27 cellular contexts compared by ENCODE assay signal in the genomic region with DNA sequence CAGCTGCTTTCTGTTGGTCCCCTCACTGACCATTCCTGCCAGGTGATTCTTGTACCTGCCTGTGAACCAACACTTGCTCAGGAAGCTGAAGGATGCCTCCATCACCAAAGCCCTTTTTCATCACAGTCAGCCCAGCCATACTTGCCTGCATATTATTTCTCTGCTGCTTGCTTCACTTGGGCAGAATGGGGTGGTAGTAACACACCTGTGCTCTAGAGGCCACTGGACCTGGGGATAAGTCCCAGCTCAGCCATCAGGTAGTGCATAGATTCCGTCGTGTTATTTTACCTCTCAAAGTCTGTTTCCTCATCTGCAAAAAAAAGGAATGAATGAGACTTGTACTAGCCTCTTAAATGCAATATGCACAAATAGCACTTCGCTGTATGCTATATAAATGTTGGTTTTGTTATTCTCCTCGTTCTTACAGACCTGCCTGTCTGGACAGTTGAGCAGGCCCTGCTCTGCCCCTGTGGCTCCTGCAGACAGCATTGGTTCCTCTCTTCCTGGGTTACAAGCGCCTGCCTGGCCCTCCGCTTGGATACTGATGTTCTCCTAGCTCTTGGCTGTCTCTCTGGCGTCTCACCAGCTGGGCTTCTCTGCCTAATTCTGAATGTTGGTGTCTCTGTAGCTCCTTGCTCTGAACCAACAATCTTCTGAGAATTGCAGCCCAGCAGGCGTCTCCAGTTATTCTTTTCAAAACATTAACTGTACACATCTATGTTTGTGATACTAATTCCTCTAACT.
"Had no signal": no experiment of that assay in that cellular context is flagged by ENCODE, and none has a peak within 500 bp of the region (broad histone marks: within the 10 kb centered on the region; RNA-seq: fewer than 3 reads in every experiment).

No MANE protein-coding gene starts in this region.

- H3K27me3 ChIP-seq: ascending aorta, brain microvascular endothelial cell, heart right ventricle, left lung, neural progenitor cell, right atrium auricular region, transverse colon had no signal

- H3K4me3 ChIP-seq: ascending aorta, heart right ventricle, left lung, neural progenitor cell, right atrium auricular region, spleen, transverse colon had no signal

- H3K27ac Mint-ChIP-seq: activated CD4-positive, alpha-beta memory T cell treated with anti-CD3 and anti-CD28 coated beads, Interleukin-2, amount 10 ng/mL, durations not matched to agents 7 days and 5 days; activated CD4-positive, alpha-beta T cell treated with anti-CD3 and anti-CD28 coated beads, Interleukin-2, amount 10 ng/mL, durations not matched to agents 7 days and 5 days; activated naive CD4-positive, alpha-beta T cell treated with anti-CD3 and anti-CD28 coated beads, Interleukin-2, amount 10 ng/mL, durations not matched to agents 7 days and 5 days; activated naive CD8-positive, alpha-beta T cell treated with anti-CD3 and anti-CD28 coated beads, Interleukin-2, amount 10 ng/mL, durations not matched to agents 7 days and 5 days; activated T-cell treated with anti-CD3 and anti-CD28 coated beads, Interleukin-2, amount 50 U/mL, for 24 hours; effector memory CD8-positive, alpha-beta T cell; naive B cell had no signal

- H2AFZ ChIP-seq: neural progenitor cell had no signal

- H3K9me3 ChIP-seq: ascending aorta, heart right ventricle, left lung, right atrium auricular region, spleen, transverse colon had no signal

- H3K4me2 ChIP-seq: neural progenitor cell had no signal

- H3K4me1 ChIP-seq: ascending aorta, heart right ventricle, left lung, right atrium auricular region, spleen, transverse colon had no signal

- H3K9me3 Mint-ChIP-seq: activated CD4-positive, alpha-beta memory T cell treated with anti-CD3 and anti-CD28 coated beads, Interleukin-2, amount 10 ng/mL, durations not matched to agents 7 days and 5 days; activated CD4-positive, alpha-beta T cell treated with anti-CD3 and anti-CD28 coated beads, Interleukin-2, amount 10 ng/mL, durations not matched to agents 7 days and 5 days; activated naive CD4-positive, alpha-beta T cell treated with anti-CD3 and anti-CD28 coated beads, Interleukin-2, amount 10 ng/mL, durations not matched to agents 7 days and 5 days; activated naive CD8-positive, alpha-beta T cell treated with anti-CD3 and anti-CD28 coated beads, Interleukin-2, amount 10 ng/mL, durations not matched to agents 7 days and 5 days; activated T-cell treated with anti-CD3 and anti-CD28 coated beads, Interleukin-2, amount 50 U/mL, for 24 hours; effector memory CD8-positive, alpha-beta T cell; mesothelial cell of epicardium; naive B cell; neural progenitor cell had no signal

- FAIRE-seq: endothelial cell of umbilical vein, urothelium cell line had no signal

- ATAC-seq: effector memory CD8-positive, alpha-beta T cell; heart right ventricle; left lung had no signal

- H3K4me3 Mint-ChIP-seq: activated CD4-positive, alpha-beta memory T cell treated with anti-CD3 and anti-CD28 coated beads, Interleukin-2, amount 10 ng/mL, durations not matched to agents 7 days and 5 days; activated CD4-positive, alpha-beta T cell treated with anti-CD3 and anti-CD28 coated beads, Interleukin-2, amount 10 ng/mL, durations not matched to agents 7 days and 5 days; activated naive CD4-positive, alpha-beta T cell treated with anti-CD3 and anti-CD28 coated beads, Interleukin-2, amount 10 ng/mL, durations not matched to agents 7 days and 5 days; activated naive CD8-positive, alpha-beta T cell treated with anti-CD3 and anti-CD28 coated beads, Interleukin-2, amount 10 ng/mL, durations not matched to agents 7 days and 5 days; activated T-cell treated with anti-CD3 and anti-CD28 coated beads, Interleukin-2, amount 50 U/mL, for 24 hours; effector memory CD8-positive, alpha-beta T cell; mesothelial cell of epicardium; naive B cell; neural progenitor cell had no signal

- H3K9ac ChIP-seq: neural progenitor cell had no signal

- H3K4me1 Mint-ChIP-seq: activated CD4-positive, alpha-beta memory T cell treated with anti-CD3 and anti-CD28 coated beads, Interleukin-2, amount 10 ng/mL, durations not matched to agents 7 days and 5 days; activated CD4-positive, alpha-beta T cell treated with anti-CD3 and anti-CD28 coated beads, Interleukin-2, amount 10 ng/mL, durations not matched to agents 7 days and 5 days; activated naive CD4-positive, alpha-beta T cell treated with anti-CD3 and anti-CD28 coated beads, Interleukin-2, amount 10 ng/mL, durations not matched to agents 7 days and 5 days; activated naive CD8-positive, alpha-beta T cell treated with anti-CD3 and anti-CD28 coated beads, Interleukin-2, amount 10 ng/mL, durations not matched to agents 7 days and 5 days; naive B cell had no signal

- H3K36me3 ChIP-seq: ascending aorta, brain microvascular endothelial cell, left lung, neural progenitor cell, right atrium auricular region, spleen, transverse colon had no signal

- H3K36me3 Mint-ChIP-seq: activated naive CD4-positive, alpha-beta T cell treated with anti-CD3 and anti-CD28 coated beads, Interleukin-2, amount 10 ng/mL, durations not matched to agents 7 days and 5 days; activated naive CD8-positive, alpha-beta T cell treated with anti-CD3 and anti-CD28 coated beads, Interleukin-2, amount 10 ng/mL, durations not matched to agents 7 days and 5 days; mesothelial cell of epicardium; naive B cell; neural progenitor cell had no signal

- H3K27ac ChIP-seq: ascending aorta, brain microvascular endothelial cell, heart right ventricle, left lung, neural progenitor cell, right atrium auricular region, spleen, transverse colon had no signal

- DNase-seq: activated CD4-positive, alpha-beta memory T cell treated with anti-CD3 and anti-CD28 coated beads, Interleukin-2, amount 10 ng/mL, durations not matched to agents 7 days and 5 days; activated CD4-positive, alpha-beta T cell treated with anti-CD3 and anti-CD28 coated beads, Interleukin-2, amount 10 ng/mL, durations not matched to agents 7 days and 5 days; activated CD4-positive, CD25-positive, alpha-beta regulatory T cell treated with anti-CD3 and anti-CD28 coated beads, Interleukin-2, amount 50 U/mL, for 72 hours; activated CD8-positive, alpha-beta memory T cell treated with anti-CD3 and anti-CD28 coated beads, Interleukin-2, amount 50 U/mL, for 48 hours; activated gamma-delta T cell; activated naive CD4-positive, alpha-beta T cell treated with anti-CD3 and anti-CD28 coated beads, Interleukin-2, amount 10 ng/mL, durations not matched to agents 7 days and 5 days; activated naive CD8-positive, alpha-beta T cell treated with anti-CD3 and anti-CD28 coated beads, Interleukin-2, amount 10 ng/mL, durations not matched to agents 7 days and 5 days; activated T-cell treated with anti-CD3 and anti-CD28 coated beads, Interleukin-2, amount 50 U/mL, for 24 hours; brain microvascular endothelial cell; caudate nucleus; cortex of kidney; effector memory CD8-positive, alpha-beta T cell; heart right ventricle; left lung; naive B cell; occipital lobe; spleen; stimulated activated CD4-positive, alpha-beta T cell treated with anti-CD3 and anti-CD28 coated beads, Interleukin-2, amount 100 ng/mL, for 48 hours; stimulated activated naive CD4-positive, alpha-beta T cell treated with Interleukin-2 at 50 U/mL for 16 hours; T-helper 1 cell; transverse colon had no signal
